In the genomic region with DNA sequence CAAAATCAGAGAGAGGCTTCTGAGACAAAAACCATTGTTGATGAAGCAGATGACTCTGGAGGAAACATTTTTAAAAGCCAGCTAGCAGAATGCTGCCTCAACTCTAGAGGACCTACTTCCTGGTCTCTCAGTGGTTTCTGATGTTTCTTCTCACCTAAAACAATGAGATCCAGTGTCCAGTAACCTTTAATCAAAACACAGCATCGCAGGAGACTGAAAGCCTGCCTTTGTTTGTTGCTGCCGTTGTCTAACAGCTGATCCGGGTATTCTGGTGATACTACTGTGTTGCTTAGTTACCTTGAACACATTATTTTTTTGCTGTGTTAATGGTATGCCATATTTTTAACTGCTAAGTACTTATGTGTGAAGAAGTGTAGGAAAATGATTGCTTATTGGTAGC, we compare ENCODE assay signal across 16 cellular contexts.
DNase-seq lines count a peak whose midpoint lies in the region; ATAC-seq and TF ChIP-seq lines count a peak whose summit lies in the region.
"Had no signal": no experiment of that assay in that cellular context is flagged by ENCODE, and none has a peak within 500 bp of the region (broad histone marks: within the 10 kb centered on the region; RNA-seq: fewer than 3 reads in every experiment).

No MANE protein-coding gene starts in this region.

- intact Hi-C loops in breast epithelium (cut with DNase I; ENCODE audit: low total_unique reads) = no loop called here
- intact Hi-C loops in MCF 10A (cut with micrococcal nuclease) = loop anchor here (5.0 kb wide), 1 partner anchor 535 kb away; no protein-coding TSS in a partner anchor

- H3K36me3 ChIP-seq in breast epithelium (no peaks in the 10 kb centered on the region), endodermal cell (ENCODE audit: control insufficient read depth, insufficient read depth, low read length) (no peaks in the 10 kb centered on the region)

- ATAC-seq in HG02763 (IDR thresholded peaks at IDR 0.05; ENCODE audit: unreplicated experiment) = no peak
- ATAC-seq: GM23338, right cardiac atrium, Right ventricle myocardium inferior had no signal

- H3K9me3 ChIP-seq in breast epithelium (no peaks in the 10 kb centered on the region), endodermal cell (ENCODE audit: control insufficient read depth, low read length) (no peaks in the 10 kb centered on the region)

- H3K27me3 ChIP-seq in breast epithelium (no peaks in the 10 kb centered on the region), endodermal cell (ENCODE audit: control insufficient read depth, insufficient read depth, low read length, poor library complexity, severe bottlenecking) (no peaks in the 10 kb centered on the region)

- DNase-seq in breast epithelium (ENCODE audit: low spot score in 2 of 2) (peak in 1 of 2 donors; percentile 61), MCF 10A (ENCODE audit: unreplicated experiment) (no peak), NCI-H526 (lab: John Stamatoyannopoulos, UW) (peak; percentile 79 to 89), endodermal cell (no peak), activated gamma-delta T cell (lab: John Stamatoyannopoulos, UW) (no peak), amniotic stem cell (lab: John Stamatoyannopoulos, UW) (no peak)
- no peak for DNase-seq in stimulated activated CD4-positive, alpha-beta T cell treated with anti-CD3 and anti-CD28 coated beads, Interleukin-15, amount 100 ng/mL, for 24 hours
- DNase-seq: activated effector memory CD4-positive, alpha-beta T cell treated with Interleukin-2 at 50 U/mL for 16 hours; NCI-H1694 treated with DMSO at 0.1 percent for 48 hours; right cardiac atrium; stimulated activated CD4-positive, alpha-beta T cell treated with anti-CD3 and anti-CD28 coated beads, Interleukin-1b, Interleukin-23, amount 100 ng/mL, for 48 hours; T-helper 2 cell had no signal

- H3K4me1 Mint-ChIP-seq in MCF 10A (ENCODE audit: insufficient read depth, unreplicated experiment) (no peaks in the 10 kb centered on the region), endodermal cell (peaks cover 9% of the 10 kb centered on the region)

- 93% methylated on average over 2 to 3 of the region's 3 CpGs for WGBS in endodermal cell (ENCODE audit: insufficient coverage in 1 of 2, insufficient read length in 1 of 2), 2 experiments

- H3K27ac Mint-ChIP-seq in MCF 10A (ENCODE audit: low read depth, unreplicated experiment) (no peak overlapping the region), endodermal cell (no peak overlapping the region)
- H3K27ac Mint-ChIP-seq: GM23338 had no signal

- no TSS peak for BruUV-seq in MCF 10A (replicated peaks; lab: Mats Ljungman, UMichigan)

- H3K4me1 ChIP-seq in breast epithelium = no peaks in the 10 kb centered on the region
- no peaks in the 10 kb centered on the region for H3K4me1 ChIP-seq in endodermal cell (ENCODE audit: control insufficient read depth, insufficient read depth, low read length)

- CTCF ChIA-PET in MCF 10A (lab: Yijun Ruan, JAX) = interaction anchor here (0.8 to 3.5 kb wide), 6 partner anchors 21 to 296 kb away, joined by 3 to 32 read pairs (median 4); no protein-coding TSS in a partner anchor

- no peak overlapping the region for H3K9ac ChIP-seq in endodermal cell (ENCODE audit: extremely low read depth, low read length, poor library complexity, severe bottlenecking)
- H3K9ac ChIP-seq: KMS-11 had no signal

- peak overlapping the region; percentile 13 to 78 for H3K27ac ChIP-seq in breast epithelium
- peak overlapping the region; percentile 42 for H3K27ac ChIP-seq in endodermal cell (ENCODE audit: low read depth, low read length)
- H3K27ac ChIP-seq: KMS-11 had no signal

- TF ChIP-seq POLR2A in breast epithelium (IDR thresholded peaks at IDR 0.05) = no peak

- no peaks in the 10 kb centered on the region for H3K9me3 Mint-ChIP-seq in MCF 10A (ENCODE audit: unreplicated experiment)
- H3K9me3 Mint-ChIP-seq in endodermal cell = no peaks in the 10 kb centered on the region
- H3K9me3 Mint-ChIP-seq: GM23338 had no signal

- no peak for TF ChIP-seq CTCF in breast epithelium (IDR thresholded peaks at IDR 0.05)
- TF ChIP-seq CTCF in MCF 10A (IDR thresholded peaks at IDR 0.05; ENCODE audit: unreplicated experiment) = no peak
- TF ChIP-seq CTCF in endodermal cell (conservative IDR thresholded peaks at IDR 0.05) = no peak

- H3K4me3 Mint-ChIP-seq in MCF 10A (ENCODE audit: unreplicated experiment) (no peak overlapping the region), endodermal cell (no peak overlapping the region)
- H3K4me3 Mint-ChIP-seq: GM23338 had no signal

- H3K4me3 ChIP-seq in breast epithelium (no peak overlapping the region), endodermal cell (ENCODE audit: low read length) (no peak overlapping the region)
- H3K4me3 ChIP-seq: GM23338 had no signal

- POLR2A ChIA-PET in MCF 10A (lab: Yijun Ruan, JAX) = interaction anchor here (0.6 kb wide), 1 partner anchor 129 kb away, joined by 3 read pairs; no protein-coding TSS in a partner anchor

- H3K36me3 Mint-ChIP-seq in MCF 10A (ENCODE audit: insufficient read depth, unreplicated experiment) (no peaks in the 10 kb centered on the region), endodermal cell (ENCODE audit: low read depth) (no peaks in the 10 kb centered on the region)

- H3K27me3 Mint-ChIP-seq in MCF 10A (ENCODE audit: insufficient read depth, unreplicated experiment) = peaks cover 13% of the 10 kb centered on the region
- H3K27me3 Mint-ChIP-seq in endodermal cell (ENCODE audit: insufficient read depth) = no peaks in the 10 kb centered on the region

Comparison
In these comparisons a context has a peak if more than half of its experiments do, and no peak if none do; other contexts are left out.
1. DNase-seq: peak in NCI-H526 (2 of 2); none in MCF 10A (single experiment), endodermal cell (single experiment), activated gamma-delta T cell (single experiment), stimulated activated CD4-positive, alpha-beta T cell treated with anti-CD3 and anti-CD28 coated beads, Interleukin-15, amount 100 ng/mL, for 24 hours (single experiment) and amniotic stem cell (single experiment).